In the genomic region with DNA sequence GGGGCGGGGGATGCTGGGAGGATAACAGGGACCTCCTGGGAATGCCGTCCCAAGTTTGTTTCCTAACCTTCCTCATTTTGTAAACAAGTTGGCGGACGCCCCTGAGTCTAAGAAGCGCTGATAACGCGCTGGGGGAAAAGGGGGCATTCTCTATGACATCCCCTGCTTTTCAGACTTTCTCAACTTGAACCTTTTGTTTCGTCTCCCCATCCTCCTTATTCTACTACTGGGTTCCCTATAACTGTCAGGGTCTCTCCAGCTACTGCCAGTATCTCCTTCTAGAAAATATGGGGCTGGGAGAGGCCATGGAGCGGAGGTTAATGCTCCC, we compare ENCODE assay signal across 8 cellular contexts. TPM values are rescaled to one million over a fixed set of nuclear protein-coding genes. Genes with fewer than 3 reads are reported as not detected.
DNase-seq lines count a peak whose midpoint lies in the region; ATAC-seq and TF ChIP-seq lines count a peak whose summit lies in the region.

No MANE protein-coding gene starts in this region.

- no peaks in the 10 kb centered on the region for H3K4me1 ChIP-seq in right lobe of liver
- peaks cover 8 to 11% of the 10 kb centered on the region in 2 donors for H3K4me1 ChIP-seq in thoracic aorta (ENCODE audit: control insufficient read depth in 1 of 2, low read depth in 2 of 2)

- in situ Hi-C loops in astrocyte of the cerebellum (cut with HindIII; ENCODE audit: low sequenced_read_pairs) = no loop called here

- H3K27me3 ChIP-seq in right lobe of liver (no peaks in the 10 kb centered on the region), thoracic aorta (replicated peaks; ENCODE audit: insufficient read depth) (no peaks in the 10 kb centered on the region)

- H3K27ac Mint-ChIP-seq in activated CD8-positive, alpha-beta memory T cell treated with anti-CD3 and anti-CD28 coated beads, Interleukin-2, amount 10 ng/mL, durations not matched to agents 7 days and 5 days = no peak overlapping the region

- DNase-seq in activated CD8-positive, alpha-beta memory T cell treated with anti-CD3 and anti-CD28 coated beads, Interleukin-2, amount 10 ng/mL, durations not matched to agents 7 days and 5 days = no peak
- no peak for DNase-seq in activated CD8-positive, alpha-beta memory T cell treated with anti-CD3 and anti-CD28 coated beads for 24 hours
- DNase-seq in astrocyte of the cerebellum (ENCODE audit: low read depth) (no peak), right lobe of liver (no peak), thoracic aorta (ENCODE audit: low spot score) (no peak), DMS153 (lab: John Stamatoyannopoulos, UW) (no peak), dermis blood vessel endothelial cell (no peak)

- peaks cover 6% of the 10 kb centered on the region for H3K4me1 Mint-ChIP-seq in activated CD8-positive, alpha-beta memory T cell treated with anti-CD3 and anti-CD28 coated beads, Interleukin-2, amount 10 ng/mL, durations not matched to agents 7 days and 5 days

- peak overlapping the region; percentile 82 to 92 (median 90) for H3K27ac ChIP-seq in right lobe of liver
- H3K27ac ChIP-seq in thoracic aorta = peak overlapping the region in 1 of 2 donors; percentile 74

- WGBS in right lobe of liver (ENCODE audit: insufficient coverage, low coverage, low lambda C conversion rate, missing lambda C conversion rate) = 15% methylated on average over 9 of the region's 9 CpGs

- CTCF ChIA-PET in activated CD8-positive, alpha-beta memory T cell treated with anti-CD3 and anti-CD28 coated beads, Interleukin-2, amount 10 ng/mL, durations not matched to agents 7 days and 5 days (lab: Charles Lee) = interaction anchor here (1.0 to 2.2 kb wide), 3 partner anchors 8 to 584 kb away, joined by 3 to 7 read pairs (median 3); no protein-coding TSS in a partner anchor

- H3K36me3 ChIP-seq in right lobe of liver = peaks cover 0 to 3% (median 0%) of the 10 kb centered on the region in 4 donors
- H3K36me3 ChIP-seq in thoracic aorta = no peaks in the 10 kb centered on the region

- H3K4me3 ChIP-seq in astrocyte of the cerebellum (ENCODE audit: low read depth, low read length) (peak overlapping the region; percentile 54), right lobe of liver (peak overlapping the region; percentile 71 to 77 (median 75)), thoracic aorta (peak overlapping the region; percentile 88)

- no peaks in the 10 kb centered on the region for H3K9me3 Mint-ChIP-seq in activated CD8-positive, alpha-beta memory T cell treated with anti-CD3 and anti-CD28 coated beads, Interleukin-2, amount 10 ng/mL, durations not matched to agents 7 days and 5 days (ENCODE audit: low read depth)

- no peak for TF ChIP-seq POLR2A in right lobe of liver (IDR thresholded peaks at IDR 0.05)

- intact Hi-C loops in right lobe of liver (cut with DNase I) = no loop called here

- no peak for TF ChIP-seq CTCF in astrocyte of the cerebellum (IDR thresholded peaks at IDR 0.05; ENCODE audit: low read depth, low read length, missing control alignments)
- no peak for TF ChIP-seq CTCF in right lobe of liver (IDR thresholded peaks at IDR 0.05)
- no peak for TF ChIP-seq CTCF in thoracic aorta (IDR thresholded peaks at IDR 0.05)

- H3K9me3 ChIP-seq in right lobe of liver = no peaks in the 10 kb centered on the region
- H3K9me3 ChIP-seq in thoracic aorta = no peaks in the 10 kb centered on the region

- ATAC-seq in activated CD8-positive, alpha-beta memory T cell treated with anti-CD3 and anti-CD28 coated beads, Interleukin-2, amount 10 ng/mL, durations not matched to agents 7 days and 5 days = no peak
- no peak for ATAC-seq in right lobe of liver
- no peak for ATAC-seq in thoracic aorta (ENCODE audit: insufficient number of reproducible peaks, low FRiP score, low read depth)
- ATAC-seq in HG02885 (IDR thresholded peaks at IDR 0.05; ENCODE audit: poor library complexity, unreplicated experiment) = no peak

- H3K36me3 Mint-ChIP-seq in activated CD8-positive, alpha-beta memory T cell treated with anti-CD3 and anti-CD28 coated beads, Interleukin-2, amount 10 ng/mL, durations not matched to agents 7 days and 5 days = no peaks in the 10 kb centered on the region

- H3K4me3 Mint-ChIP-seq in activated CD8-positive, alpha-beta memory T cell treated with anti-CD3 and anti-CD28 coated beads, Interleukin-2, amount 10 ng/mL, durations not matched to agents 7 days and 5 days = peak overlapping the region; percentile 66

- peaks cover 16% of the 10 kb centered on the region for H3K27me3 Mint-ChIP-seq in activated CD8-positive, alpha-beta memory T cell treated with anti-CD3 and anti-CD28 coated beads, Interleukin-2, amount 10 ng/mL, durations not matched to agents 7 days and 5 days

RNA-seq across cellular contexts. Expression of a gene that starts 0.7 kb away (rescaled TPM):
- total RNA-seq in activated CD8-positive, alpha-beta memory T cell treated with anti-CD3 and anti-CD28 coated beads, Interleukin-2, amount 10 ng/mL, durations not matched to agents 7 days and 5 days = under 1 TPM; 0.93 to 0.98 TPM
- total RNA-seq in right lobe of liver (1 to 10 TPM; 2.0 to 4.9 (median 3.8) TPM), thoracic aorta (1 to 10 TPM; 5.3 to 8.3 TPM), dermis blood vessel endothelial cell (2.7 and 4.3 TPM in 2 replicates)

RNA-seq across cellular contexts. Expression of a gene that starts 26.8 kb away (rescaled TPM):
- total RNA-seq in activated CD8-positive, alpha-beta memory T cell treated with anti-CD3 and anti-CD28 coated beads, Interleukin-2, amount 10 ng/mL, durations not matched to agents 7 days and 5 days = under 1 TPM; 0.35 to 0.64 TPM
- total RNA-seq in right lobe of liver (under 1 TPM in 3 of 6 experiments, not detected in 3; 0.04 to 0.32 (median 0.12) TPM), thoracic aorta (under 1 TPM in 1 of 2 donors, not detected in 1; 0.21 TPM), dermis blood vessel endothelial cell (0.19 TPM in 1 of 2 replicates, not detected in the other)
